In the genomic region with DNA sequence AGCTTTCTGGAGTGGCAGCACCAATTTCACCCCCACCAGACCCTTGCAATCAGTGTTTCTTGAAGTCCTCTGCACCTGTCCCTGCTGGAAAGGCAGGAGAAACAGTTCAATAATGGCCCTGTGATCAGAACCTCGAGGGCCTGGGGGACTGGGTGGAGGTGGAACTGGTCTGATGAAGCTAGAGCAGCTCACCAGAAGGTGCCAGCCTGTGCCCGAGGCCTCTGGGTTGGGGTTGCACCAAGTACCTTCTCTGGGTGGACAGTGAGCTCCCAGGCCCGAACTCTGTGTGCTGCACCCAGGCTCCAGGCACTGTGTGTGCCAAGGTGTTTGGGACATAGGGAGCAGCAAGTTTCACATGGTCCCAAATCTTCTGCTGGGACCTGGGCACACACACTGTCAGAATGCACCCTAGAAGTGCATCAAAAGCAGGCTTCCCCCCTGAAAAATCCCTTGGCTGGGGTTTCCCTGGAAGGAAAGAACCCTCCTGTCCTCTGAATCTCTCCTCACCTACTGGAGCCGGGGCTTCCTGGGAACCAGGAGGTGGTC, we compare ENCODE assay signal across 34 cellular contexts. TPM values are rescaled to one million over a fixed set of nuclear protein-coding genes. Genes with fewer than 3 reads are reported as not detected.
"Had no signal": no experiment of that assay in that cellular context is flagged by ENCODE, and none has a peak within 500 bp of the region (broad histone marks: within the 10 kb centered on the region; RNA-seq: fewer than 3 reads in every experiment).

No MANE protein-coding gene starts in this region.

- ATAC-seq: activated CD4-positive, CD25-positive, alpha-beta regulatory T cell treated with anti-CD3 and anti-CD28 coated beads, Interleukin-2, amount 50 U/mL, for 24 hours; activated CD8-positive, alpha-beta memory T cell treated with anti-CD3 and anti-CD28 coated beads, Interleukin-2, amount 10 ng/mL, durations not matched to agents 7 days and 5 days; activated CD8-positive, alpha-beta T cell treated with anti-CD3 and anti-CD28 coated beads, Interleukin-2, amount 10 ng/mL, durations not matched to agents 7 days and 5 days; activated naive CD4-positive, alpha-beta T cell treated with anti-CD3 and anti-CD28 coated beads, Interleukin-2, amount 50 U/mL, for 72 hours; foreskin keratinocyte; gastrocnemius medialis; T-helper 17 cell had no signal

- H3K36me3 Mint-ChIP-seq: activated CD8-positive, alpha-beta memory T cell treated with anti-CD3 and anti-CD28 coated beads, Interleukin-2, amount 10 ng/mL, durations not matched to agents 7 days and 5 days; activated naive CD4-positive, alpha-beta T cell treated with anti-CD3 and anti-CD28 coated beads, Interleukin-2, amount 50 U/mL, for 72 hours; activated naive CD8-positive, alpha-beta T cell treated with anti-CD3 and anti-CD28 coated beads, Interleukin-2, amount 10 ng/mL, durations not matched to agents 7 days and 5 days had no signal

- H3K9me3 Mint-ChIP-seq: activated naive CD4-positive, alpha-beta T cell treated with anti-CD3 and anti-CD28 coated beads for 36 hours; activated naive CD4-positive, alpha-beta T cell treated with anti-CD3 and anti-CD28 coated beads, Interleukin-2, amount 50 U/mL, for 72 hours; activated naive CD8-positive, alpha-beta T cell treated with anti-CD3 and anti-CD28 coated beads, Interleukin-2, amount 10 ng/mL, durations not matched to agents 7 days and 5 days; activated T-helper 1 cell treated with anti-CD3 and anti-CD28 coated beads, Interleukin-12 subunit alpha, Interleukin-12 subunit beta, Interleukin-2, Interleukin-4 antibody, amounts not matched to agents 30 ng/mL and 10 ng/mL and 1 ng/mL, durations not matched to agents 14 hours and 24 hours and 36 hours; activated T-helper 2 cell treated with anti-CD3 and anti-CD28 coated beads, Interferon-gamma antibody, Interleukin-2, Interleukin-4, amounts not matched to agents 10 μg/mL and 5 μg/mL and 100 μg/mL, durations not matched to agents 14 hours and 24 hours and 36 hours; central memory CD8-positive, alpha-beta T cell; T-helper 2 cell treated with Interferon-gamma antibody and Interleukin-4, amounts not matched to agents 5 μg/mL and 100 μg/mL, for 36 hours had no signal

- DNase-seq: activated B cell treated with CpG ODN at 0.5 μM for 24 hours; activated CD4-positive, alpha-beta T cell treated with anti-CD3 and anti-CD28 coated beads for 48 hours; activated CD4-positive, alpha-beta T cell treated with anti-CD3 and anti-CD28 coated beads, Interleukin-2, amount 50 U/mL, for 1 hour; activated CD4-positive, alpha-beta T cell treated with anti-CD3 and anti-CD28 coated beads, Interleukin-2, amount 50 U/mL, for 48 hours; activated CD8-positive, alpha-beta memory T cell treated with anti-CD3 and anti-CD28 coated beads, Interleukin-2, amount 10 ng/mL, durations not matched to agents 7 days and 5 days; activated CD8-positive, alpha-beta memory T cell treated with anti-CD3 and anti-CD28 coated beads, Interleukin-2, amount 50 U/mL, for 4 hours; activated CD8-positive, alpha-beta T cell treated with anti-CD3 and anti-CD28 coated beads, Interleukin-2, amount 10 ng/mL, durations not matched to agents 7 days and 5 days; activated effector memory CD4-positive, alpha-beta T cell treated with anti-CD3 and anti-CD28 coated beads, Interleukin-2, amount 50 U/mL, for 16 hours; activated naive CD4-positive, alpha-beta T cell treated with anti-CD3 and anti-CD28 coated beads for 36 hours; activated naive CD8-positive, alpha-beta T cell treated with anti-CD3 and anti-CD28 coated beads, Interleukin-2, amount 10 ng/mL, durations not matched to agents 7 days and 5 days; activated T-cell treated with anti-CD3 and anti-CD28 coated beads, Interleukin-2, amount 50 U/mL, for 48 hours; amniotic stem cell; anterior cingulate cortex; brain microvascular endothelial cell; dorsolateral prefrontal cortex; effector memory CD4-positive, alpha-beta T cell; erythroblast; foreskin keratinocyte; gastrocnemius medialis; T-helper 1 cell; T-helper 17 cell; T1000 had no signal

- H3K4me1 Mint-ChIP-seq: activated B cell treated with CpG ODN at 0.5 μM for 24 hours; activated CD8-positive, alpha-beta memory T cell treated with anti-CD3 and anti-CD28 coated beads, Interleukin-2, amount 10 ng/mL, durations not matched to agents 7 days and 5 days; activated naive CD8-positive, alpha-beta T cell treated with anti-CD3 and anti-CD28 coated beads, Interleukin-2, amount 10 ng/mL, durations not matched to agents 7 days and 5 days; central memory CD8-positive, alpha-beta T cell; T-helper 17 cell had no signal

- H3K4me3 Mint-ChIP-seq: activated B cell treated with CpG ODN at 0.5 μM for 24 hours; activated CD8-positive, alpha-beta memory T cell treated with anti-CD3 and anti-CD28 coated beads, Interleukin-2, amount 10 ng/mL, durations not matched to agents 7 days and 5 days; activated CD8-positive, alpha-beta T cell treated with anti-CD3 and anti-CD28 coated beads, Interleukin-2, amount 10 ng/mL, durations not matched to agents 7 days and 5 days; activated naive CD4-positive, alpha-beta T cell treated with anti-CD3 and anti-CD28 coated beads for 36 hours; activated naive CD8-positive, alpha-beta T cell treated with anti-CD3 and anti-CD28 coated beads, Interleukin-2, amount 10 ng/mL, durations not matched to agents 7 days and 5 days; activated T-helper 1 cell treated with anti-CD3 and anti-CD28 coated beads, Interleukin-12 subunit alpha, Interleukin-12 subunit beta, Interleukin-2, Interleukin-4 antibody, amounts not matched to agents 30 ng/mL and 10 ng/mL and 1 ng/mL, durations not matched to agents 14 hours and 24 hours and 36 hours; central memory CD8-positive, alpha-beta T cell; dendritic cell treated with granulocyte-macrophage colony-stimulating factor and Interleukin-4, amounts not matched to agents 40 ng/mL and 50 ng/mL, for 4 days; T-helper 17 cell; T-helper 2 cell treated with Interferon-gamma antibody and Interleukin-4, amounts not matched to agents 5 μg/mL and 100 μg/mL, for 36 hours had no signal

- H3K27ac Mint-ChIP-seq: activated B cell treated with CpG ODN at 0.5 μM for 24 hours; activated CD8-positive, alpha-beta memory T cell treated with anti-CD3 and anti-CD28 coated beads, Interleukin-2, amount 10 ng/mL, durations not matched to agents 7 days and 5 days; activated CD8-positive, alpha-beta T cell treated with anti-CD3 and anti-CD28 coated beads, Interleukin-2, amount 10 ng/mL, durations not matched to agents 7 days and 5 days; activated naive CD4-positive, alpha-beta T cell treated with anti-CD3 and anti-CD28 coated beads for 36 hours; activated naive CD8-positive, alpha-beta T cell treated with anti-CD3 and anti-CD28 coated beads, Interleukin-2, amount 10 ng/mL, durations not matched to agents 7 days and 5 days; activated T-helper 1 cell treated with anti-CD3 and anti-CD28 coated beads, Interleukin-12 subunit alpha, Interleukin-12 subunit beta, Interleukin-2, Interleukin-4 antibody, amounts not matched to agents 30 ng/mL and 10 ng/mL and 1 ng/mL, durations not matched to agents 14 hours and 24 hours and 36 hours; activated T-helper 2 cell treated with anti-CD3 and anti-CD28 coated beads, Interferon-gamma antibody, Interleukin-2, Interleukin-4, amounts not matched to agents 10 μg/mL and 5 μg/mL and 100 μg/mL, durations not matched to agents 14 hours and 24 hours and 36 hours; dendritic cell treated with granulocyte-macrophage colony-stimulating factor and Interleukin-4, amounts not matched to agents 40 ng/mL and 50 ng/mL, for 4 days; T-helper 17 cell; T-helper 2 cell treated with Interferon-gamma antibody and Interleukin-4, amounts not matched to agents 5 μg/mL and 100 μg/mL, for 36 hours had no signal

RNA-seq across cellular contexts. Expression of a gene that starts 17.3 kb away (rescaled TPM):
- total RNA-seq: activated B cell treated with CpG ODN at 0.5 μM for 24 hours; activated CD8-positive, alpha-beta memory T cell treated with anti-CD3 and anti-CD28 coated beads for 36 hours; activated CD8-positive, alpha-beta memory T cell treated with anti-CD3 and anti-CD28 coated beads, Interleukin-2, amount 10 ng/mL, durations not matched to agents 7 days and 5 days; activated CD8-positive, alpha-beta T cell treated with anti-CD3 and anti-CD28 coated beads, Interleukin-2, amount 10 ng/mL, durations not matched to agents 7 days and 5 days; activated naive CD4-positive, alpha-beta T cell treated with anti-CD3 and anti-CD28 coated beads for 36 hours; activated naive CD4-positive, alpha-beta T cell treated with anti-CD3 and anti-CD28 coated beads, Interleukin-2, amount 50 U/mL, for 72 hours; activated naive CD8-positive, alpha-beta T cell treated with anti-CD3 and anti-CD28 coated beads, Interleukin-2, amount 10 ng/mL, durations not matched to agents 7 days and 5 days; activated T-helper 1 cell treated with anti-CD3 and anti-CD28 coated beads, Interleukin-12 subunit alpha, Interleukin-12 subunit beta, Interleukin-2, Interleukin-4 antibody, amounts not matched to agents 30 ng/mL and 10 ng/mL and 1 ng/mL, durations not matched to agents 14 hours and 24 hours and 36 hours; activated T-helper 2 cell treated with anti-CD3 and anti-CD28 coated beads, Interferon-gamma antibody, Interleukin-2, Interleukin-4, amounts not matched to agents 10 μg/mL and 5 μg/mL and 100 μg/mL, durations not matched to agents 14 hours and 24 hours and 36 hours; astrocyte; bronchial epithelial cell; cerebellum; foreskin keratinocyte; glomerular endothelial cell; T-helper 17 cell had no signal

RNA-seq across cellular contexts. Expression of a gene that starts 31.3 kb away (rescaled TPM):
- total RNA-seq: activated B cell treated with CpG ODN at 0.5 μM for 24 hours; activated CD8-positive, alpha-beta memory T cell treated with anti-CD3 and anti-CD28 coated beads, Interleukin-2, amount 10 ng/mL, durations not matched to agents 7 days and 5 days; activated CD8-positive, alpha-beta T cell treated with anti-CD3 and anti-CD28 coated beads, Interleukin-2, amount 10 ng/mL, durations not matched to agents 7 days and 5 days had no signal

RNA-seq across cellular contexts. Expression of a gene that starts 43.1 kb away (rescaled TPM):
- total RNA-seq: activated B cell treated with CpG ODN at 0.5 μM for 24 hours had no signal
